In genomic region chrX:53260836-53261235, GRCh38 we compare ENCODE assay signal across 21 cellular contexts. TPM values are rescaled to one million over a fixed set of nuclear protein-coding genes. Genes with fewer than 3 reads are reported as not detected.
DNase-seq lines count a peak whose midpoint lies in the region; ATAC-seq, FAIRE-seq and TF ChIP-seq lines count a peak whose summit lies in the region.
"Had no signal": no experiment of that assay in that cellular context is flagged by ENCODE, and none has a peak within 500 bp of the region (broad histone marks: within the 10 kb centered on the region; RNA-seq: fewer than 3 reads in every experiment).

No MANE protein-coding gene starts in this region.

- BruUV-seq in K562 (replicated peaks; lab: Mats Ljungman, UMichigan): no TSS peak

- ATAC-seq in K562 (no peak), GM18907 (IDR thresholded peaks at IDR 0.05; ENCODE audit: unreplicated experiment) (no peak)
- ATAC-seq: GM23338 had no signal

- in situ Hi-C loops in K562 (cut with MboI): no loop called here

- intact Hi-C loops in K562 (cut with micrococcal nuclease): no loop called here
- intact Hi-C loops in posterior vena cava (cut with DNase I): no loop called here

- no peak overlapping the region for H3K4me3 ChIP-seq in BLaER1 treated with 17β-estradiol and CSF1 and Interleukin-3, amounts not matched to agents 10 nM and 100 nM
- H3K4me3 ChIP-seq in K562: no peak overlapping the region
- H3K4me3 ChIP-seq: GM23338 had no signal

- H3K9ac ChIP-seq in BLaER1 treated with 17β-estradiol and CSF1 and Interleukin-3, amounts not matched to agents 10 nM and 100 nM: no peak overlapping the region
- H3K9ac ChIP-seq in K562 (ENCODE audit: insufficient read depth in 1 of 2, low read depth in 2 of 2, low read length in 2 of 2): peak overlapping the region in 1 of 2 experiments; percentile 45; a peak in 1 of 4 replicates
- H3K9ac ChIP-seq: KMS-11 had no signal

- no peak for DNase-seq in K562 (ENCODE audit: extremely low read depth in 1 of 4, low spot score in 3 of 4)
- peak; percentile 46 for DNase-seq in posterior vena cava (ENCODE audit: low spot score)
- DNase-seq in stimulated activated CD4-positive, alpha-beta T cell treated with anti-CD3 and anti-CD28 coated beads, Interleukin-12 subunit alpha, Interleukin-12 subunit beta, amount 100 ng/mL, for 4 hours: no peak
- no peak for DNase-seq in NCI-H2029 treated with DMSO at 0.1 percent for 48 hours (lab: John Stamatoyannopoulos, UW)
- DNase-seq in activated CD4-positive, CD25-positive, alpha-beta regulatory T cell (lab: John Stamatoyannopoulos, UW): no peak
- DNase-seq: C1 segment of cervical spinal cord; CD8-positive, alpha-beta memory T cell; COR-L47; DMS 273 treated with DMSO at 0.1 percent for 48 hours; DMS53; DND-41; EL; HCEC 1CT; HFFc6 had no signal

- no peak overlapping the region for H3K27ac ChIP-seq in BLaER1 treated with 17β-estradiol and CSF1 and Interleukin-3, amounts not matched to agents 10 nM and 100 nM
- H3K27ac ChIP-seq in K562 (ENCODE audit: extremely low read depth, low read depth, low read length) (no peak overlapping the region), temporal lobe (ENCODE audit: low read depth, low read length) (peak overlapping the region; percentile 27)
- H3K27ac ChIP-seq: KMS-11 had no signal

- H4K20me1 ChIP-seq in BLaER1 treated with 17β-estradiol and CSF1 and Interleukin-3, amounts not matched to agents 10 nM and 100 nM: peaks cover 0 to 71% (median 28%) of the 10 kb centered on the region in 11 experiments; a peak in 17 of 22 replicates
- H4K20me1 ChIP-seq in K562 (replicated peaks; ENCODE audit: control insufficient read depth, insufficient read depth, low read length): no peaks in the 10 kb centered on the region

- H3K9me3 ChIP-seq in BLaER1 treated with 17β-estradiol and CSF1 and Interleukin-3, amounts not matched to agents 10 nM and 100 nM (replicated peaks in 1 of 11): no peaks in the 10 kb centered on the region
- H3K9me3 ChIP-seq in K562 (replicated peaks; ENCODE audit: control insufficient read depth, insufficient read depth, low read depth, low read length): no peaks in the 10 kb centered on the region

- POLR2A ChIA-PET in K562 (lab: Yijun Ruan, JAX): no interaction called here

- no peak for TF ChIP-seq EP300 in K562 (IDR thresholded peaks at IDR 0.05; ENCODE audit: low read length)

- WGBS in K562 (ENCODE audit: insufficient coverage, low coverage, missing lambda C conversion rate): 32% methylated on average over 6 of the region's 7 CpGs

- H3K79me2 ChIP-seq in K562 (ENCODE audit: control insufficient read depth, insufficient read depth, low read length): peaks cover 8% of the 10 kb centered on the region; the same call in 2 of the 3 replicates

- peak overlapping the region in 10 of 11 experiments; percentile 45 to 88 (median 72); a peak in 18 of 22 replicates for H3K4me2 ChIP-seq in BLaER1 treated with 17β-estradiol and CSF1 and Interleukin-3, amounts not matched to agents 10 nM and 100 nM
- no peak overlapping the region for H3K4me2 ChIP-seq in K562 (ENCODE audit: insufficient read depth, low read length)
- H3K4me2 ChIP-seq: GM23338, KMS-11 had no signal

- TF ChIP-seq POLR2A in K562 (conservative IDR thresholded peaks at IDR 0.05): no peak

- H3K4me1 ChIP-seq in BLaER1 treated with 17β-estradiol and CSF1 and Interleukin-3, amounts not matched to agents 10 nM and 100 nM: peaks cover 46 to 64% (median 58%) of the 10 kb centered on the region in 10 experiments
- peaks cover 51 to 54% of the 10 kb centered on the region in 2 experiments; a peak in 4 of 5 replicates for H3K4me1 ChIP-seq in K562 (replicated peaks in 1 of 2; ENCODE audit: control insufficient read depth in 2 of 2, insufficient read depth in 2 of 2, low read length in 2 of 2)

- H3K27me3 ChIP-seq in BLaER1 treated with 17β-estradiol and CSF1 and Interleukin-3, amounts not matched to agents 10 nM and 100 nM: peaks cover 63 to 97% (median 85%) of the 10 kb centered on the region in 11 experiments
- H3K27me3 ChIP-seq in K562 (ENCODE audit: control insufficient read depth in 2 of 2, insufficient read depth in 2 of 2, low read length in 2 of 2): no peaks in the 10 kb centered on the region

- FAIRE-seq in K562 (lab: Jason Lieb, UNC): no peak
- FAIRE-seq: G401.6, H54 had no signal

- no peaks in the 10 kb centered on the region for H3K36me3 ChIP-seq in BLaER1 treated with 17β-estradiol and CSF1 and Interleukin-3, amounts not matched to agents 10 nM and 100 nM
- peaks cover 2% of the 10 kb centered on the region; the same call in 1 of the 3 replicates for H3K36me3 ChIP-seq in K562 (ENCODE audit: control insufficient read depth, insufficient read depth, low read length)

- TF ChIP-seq RAD21 in K562 (CRISPR knock-in tag; conservative IDR thresholded peaks at IDR 0.05 in 1 of 2, IDR thresholded peaks at IDR 0.05 in 1 of 2): no peak

- TF ChIP-seq CTCF in K562 (IDR thresholded peaks at IDR 0.05 in 2 of 3, conservative IDR thresholded peaks at IDR 0.05 in 1 of 3; ENCODE audit: insufficient read depth in 2 of 3, low read depth in 1 of 3, low read length in 3 of 3): no peak

- no peaks in the 10 kb centered on the region for H3K9me1 ChIP-seq in K562 (ENCODE audit: control insufficient read depth, insufficient read depth, low read length)

- CTCF ChIA-PET in K562 (lab: Yijun Ruan, JAX; ENCODE audit: low intra/inter-chr PET ratio): no interaction called here

- H2AFZ ChIP-seq in K562 (ENCODE audit: low read depth, low read length): peak overlapping the region; percentile 45; the same call in 1 of the 2 replicates
- H2AFZ ChIP-seq: GM23338 had no signal

TF ChIP-seq in K562, 482 proteins besides CTCF, POLR2A, EP300 and RAD21 (continues in another document):
- TF ChIP-seq ESRRB (CRISPR knock-in tag; IDR thresholded peaks at IDR 0.05; ENCODE audit: borderline replicate concordance) (no peak), NCOA2 (IDR thresholded peaks at IDR 0.05; ENCODE audit: partially characterized antibody in 2 of 2) (no peak), CBFA2T3 (IDR thresholded peaks at IDR 0.05) (no peak), SMAD3 (CRISPR knock-in tag; conservative IDR thresholded peaks at IDR 0.05) (no peak), RBBP5 (IDR thresholded peaks at IDR 0.05; ENCODE audit: borderline replicate concordance, insufficient read depth, low read length, poor library complexity, severe bottlenecking) (no peak), ZBTB17 (CRISPR knock-in tag; IDR thresholded peaks at IDR 0.05) (no peak), CREB3 (tag; conservative IDR thresholded peaks at IDR 0.05; ENCODE audit: low read depth) (no peak), ZSCAN29 (IDR thresholded peaks at IDR 0.05) (no peak), ARID1B (IDR thresholded peaks at IDR 0.05) (no peak), CBX1 (IDR thresholded peaks at IDR 0.05; ENCODE audit: low read depth) (no peak)

RNA-seq across cellular contexts. Expression of gene IQSEC2, which starts 20.5 kb away (rescaled TPM):
- total RNA-seq in K562 (2011; cell fraction: chromatin; rRNA removed; ENCODE audit: low replicate concordance): 57.2 and 111 TPM in 2 replicates
- total RNA-seq in K562 (2011; cell fraction: nucleolus; rRNA removed): 39.6 and 44.2 TPM in 2 replicates
- 63.2 and 85.5 TPM in 2 replicates for total RNA-seq in K562 (2011; cell fraction: nucleoplasm; rRNA removed)
- total RNA-seq in K562 (2014; rRNA removed) (18.9 and 20.1 TPM in 2 replicates), K562 (2014; rRNA removed; fragmentation: Illumina TruSeq; extraction: Trizol) (12.3 TPM in 2 replicates), K562 (2015; rRNA removed; fragmentation: Illumina TruSeq; extraction: Trizol) (10.5 and 11.5 TPM in 2 replicates), K562 (2021) (35.9 and 41.8 TPM in 2 replicates), posterior vena cava (1 to 10 TPM; 8.3 to 9.4 TPM), temporal lobe (14.0 TPM)
- polyA plus RNA-seq in K562 (2011; rRNA removed) (23.9 and 25.8 TPM in 2 replicates), K562 (2014; fragmentation: Illumina TruSeq; extraction: Trizol) (31.4 and 32.8 TPM in 2 replicates), K562 (2014; fragmentation: Nextera tagmentation; extraction: Ambion mirVana) (1 to 10 TPM; 2.7 to 2.8 TPM), K562 (2014; rRNA removed) (25.6 and 29.4 TPM in 2 replicates)
- 17.7 and 23.5 TPM in 2 replicates for polyA plus RNA-seq in K562 (2011; cell fraction: cytosol; rRNA removed)
- 55.7 and 92.8 TPM in 2 replicates for polyA plus RNA-seq in K562 (2011; cell fraction: nucleus; rRNA removed)
- 24.4 and 70.9 TPM in 2 replicates for polyA plus RNA-seq in K562 (2012)
- polyA minus RNA-seq in K562 (2011; rRNA and poly(A)+ RNA removed): 14.2 and 18.2 TPM in 2 replicates
- polyA minus RNA-seq in K562 (2011; cell fraction: cytosol; rRNA and poly(A)+ RNA removed): 16.8 and 18.3 TPM in 2 replicates
- polyA minus RNA-seq in K562 (2011; cell fraction: nucleus; rRNA and poly(A)+ RNA removed): 32.3 and 34.9 TPM in 2 replicates

RNA-seq across cellular contexts. Expression of gene KDM5C, which starts 35.8 kb away (rescaled TPM):
- 402 and 573 TPM in 2 replicates for total RNA-seq in K562 (2011; cell fraction: chromatin; rRNA removed; ENCODE audit: low replicate concordance)
- 257 and 272 TPM in 2 replicates for total RNA-seq in K562 (2011; cell fraction: nucleolus; rRNA removed)
- total RNA-seq in K562 (2011; cell fraction: nucleoplasm; rRNA removed): 184 and 231 TPM in 2 replicates
- 61.1 and 82.1 TPM in 2 replicates for total RNA-seq in K562 (2014; rRNA removed)
- 44.5 and 53.1 TPM in 2 replicates for total RNA-seq in K562 (2014; rRNA removed; fragmentation: Illumina TruSeq; extraction: Trizol)
- total RNA-seq in K562 (2015; rRNA removed; fragmentation: Illumina TruSeq; extraction: Trizol): 41.4 and 43.4 TPM in 2 replicates
- 110 and 136 TPM in 2 replicates for total RNA-seq in K562 (2021)
- polyA plus RNA-seq in K562 (2011; rRNA removed): 52.4 and 82.6 TPM in 2 replicates
- polyA plus RNA-seq in K562 (2011; cell fraction: cytosol; rRNA removed): 45.7 and 53.1 TPM in 2 replicates
- polyA plus RNA-seq in K562 (2011; cell fraction: nucleus; rRNA removed): 311 and 369 TPM in 2 replicates
- polyA plus RNA-seq in K562 (2012): 64.3 and 71.8 TPM in 2 replicates
- 59.1 and 66.6 TPM in 2 replicates for polyA plus RNA-seq in K562 (2014; fragmentation: Illumina TruSeq; extraction: Trizol)
- polyA plus RNA-seq in K562 (2014; fragmentation: Nextera tagmentation; extraction: Ambion mirVana): under 1 TPM; 0.62 to 0.83 TPM
- 44.0 and 64.7 TPM in 2 replicates for polyA plus RNA-seq in K562 (2014; rRNA removed)
- polyA minus RNA-seq in K562 (2011; rRNA and poly(A)+ RNA removed): 81.5 and 92.7 TPM in 2 replicates
- polyA minus RNA-seq in K562 (2011; cell fraction: cytosol; rRNA and poly(A)+ RNA removed): 71.3 and 80.0 TPM in 2 replicates
- 113 and 144 TPM in 2 replicates for polyA minus RNA-seq in K562 (2011; cell fraction: nucleus; rRNA and poly(A)+ RNA removed)
- total RNA-seq in posterior vena cava: 10 to 100 TPM; 66.0 to 77.8 TPM
- 105 TPM for total RNA-seq in temporal lobe
